In the genomic region with DNA sequence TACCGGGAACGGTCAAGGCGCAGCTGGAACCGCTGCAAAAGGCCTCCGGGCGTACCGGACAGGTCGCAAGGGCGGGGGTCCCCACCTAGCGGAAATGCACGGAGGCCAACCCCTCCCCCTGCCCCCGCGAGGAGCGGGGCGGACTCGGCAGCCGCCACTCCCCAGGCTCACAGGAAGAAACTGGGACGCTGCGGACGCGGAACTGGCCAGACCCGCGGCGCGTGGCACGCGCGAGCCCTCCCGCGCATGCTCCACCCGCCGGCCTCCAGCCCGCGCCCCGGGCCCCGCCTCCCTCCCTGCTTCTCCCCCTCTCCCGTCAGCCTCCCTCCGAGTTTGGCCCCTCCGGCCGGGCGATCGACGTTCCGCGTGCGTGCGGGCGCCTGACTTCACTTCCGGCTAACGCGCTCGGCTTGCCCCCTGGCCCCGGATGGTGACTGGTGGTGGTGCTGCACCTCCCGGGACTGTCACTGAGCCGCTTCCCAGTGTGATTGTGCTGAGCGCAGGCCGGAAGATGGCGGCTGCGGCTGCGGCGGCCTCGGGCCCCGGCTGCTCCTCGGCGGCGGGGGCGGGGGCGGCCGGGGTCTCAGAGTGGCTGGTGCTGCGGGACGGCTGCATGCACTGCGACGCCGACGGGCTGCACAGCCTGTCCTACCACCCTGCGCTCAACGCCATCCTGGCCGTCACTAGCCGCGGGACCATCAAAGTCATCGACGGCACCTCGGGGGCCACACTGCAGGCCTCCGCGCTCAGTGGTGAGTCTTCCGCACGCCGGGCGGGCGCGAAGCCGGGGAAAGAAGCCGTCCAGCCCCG, we compare ENCODE assay signal across 1 cellular context.
TF ChIP-seq lines count a peak whose summit lies in the region.

A gene with protein sequence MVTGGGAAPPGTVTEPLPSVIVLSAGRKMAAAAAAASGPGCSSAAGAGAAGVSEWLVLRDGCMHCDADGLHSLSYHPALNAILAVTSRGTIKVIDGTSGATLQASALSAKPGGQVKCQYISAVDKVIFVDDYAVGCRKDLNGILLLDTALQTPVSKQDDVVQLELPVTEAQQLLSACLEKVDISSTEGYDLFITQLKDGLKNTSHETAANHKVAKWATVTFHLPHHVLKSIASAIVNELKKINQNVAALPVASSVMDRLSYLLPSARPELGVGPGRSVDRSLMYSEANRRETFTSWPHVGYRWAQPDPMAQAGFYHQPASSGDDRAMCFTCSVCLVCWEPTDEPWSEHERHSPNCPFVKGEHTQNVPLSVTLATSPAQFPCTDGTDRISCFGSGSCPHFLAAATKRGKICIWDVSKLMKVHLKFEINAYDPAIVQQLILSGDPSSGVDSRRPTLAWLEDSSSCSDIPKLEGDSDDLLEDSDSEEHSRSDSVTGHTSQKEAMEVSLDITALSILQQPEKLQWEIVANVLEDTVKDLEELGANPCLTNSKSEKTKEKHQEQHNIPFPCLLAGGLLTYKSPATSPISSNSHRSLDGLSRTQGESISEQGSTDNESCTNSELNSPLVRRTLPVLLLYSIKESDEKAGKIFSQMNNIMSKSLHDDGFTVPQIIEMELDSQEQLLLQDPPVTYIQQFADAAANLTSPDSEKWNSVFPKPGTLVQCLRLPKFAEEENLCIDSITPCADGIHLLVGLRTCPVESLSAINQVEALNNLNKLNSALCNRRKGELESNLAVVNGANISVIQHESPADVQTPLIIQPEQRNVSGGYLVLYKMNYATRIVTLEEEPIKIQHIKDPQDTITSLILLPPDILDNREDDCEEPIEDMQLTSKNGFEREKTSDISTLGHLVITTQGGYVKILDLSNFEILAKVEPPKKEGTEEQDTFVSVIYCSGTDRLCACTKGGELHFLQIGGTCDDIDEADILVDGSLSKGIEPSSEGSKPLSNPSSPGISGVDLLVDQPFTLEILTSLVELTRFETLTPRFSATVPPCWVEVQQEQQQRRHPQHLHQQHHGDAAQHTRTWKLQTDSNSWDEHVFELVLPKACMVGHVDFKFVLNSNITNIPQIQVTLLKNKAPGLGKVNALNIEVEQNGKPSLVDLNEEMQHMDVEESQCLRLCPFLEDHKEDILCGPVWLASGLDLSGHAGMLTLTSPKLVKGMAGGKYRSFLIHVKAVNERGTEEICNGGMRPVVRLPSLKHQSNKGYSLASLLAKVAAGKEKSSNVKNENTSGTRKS (N-terminal part only) (plus strand): TSS at position 289 of the 810 bp plus-strand sequence. CDS start 139 bp downstream, at position 428.

TF ChIP-seq in GM12878, 131 proteins besides CTCF, POLR2A, EP300 and RAD21 (continued from another document and continues in another):
- TF ChIP-seq, protein P1, sequence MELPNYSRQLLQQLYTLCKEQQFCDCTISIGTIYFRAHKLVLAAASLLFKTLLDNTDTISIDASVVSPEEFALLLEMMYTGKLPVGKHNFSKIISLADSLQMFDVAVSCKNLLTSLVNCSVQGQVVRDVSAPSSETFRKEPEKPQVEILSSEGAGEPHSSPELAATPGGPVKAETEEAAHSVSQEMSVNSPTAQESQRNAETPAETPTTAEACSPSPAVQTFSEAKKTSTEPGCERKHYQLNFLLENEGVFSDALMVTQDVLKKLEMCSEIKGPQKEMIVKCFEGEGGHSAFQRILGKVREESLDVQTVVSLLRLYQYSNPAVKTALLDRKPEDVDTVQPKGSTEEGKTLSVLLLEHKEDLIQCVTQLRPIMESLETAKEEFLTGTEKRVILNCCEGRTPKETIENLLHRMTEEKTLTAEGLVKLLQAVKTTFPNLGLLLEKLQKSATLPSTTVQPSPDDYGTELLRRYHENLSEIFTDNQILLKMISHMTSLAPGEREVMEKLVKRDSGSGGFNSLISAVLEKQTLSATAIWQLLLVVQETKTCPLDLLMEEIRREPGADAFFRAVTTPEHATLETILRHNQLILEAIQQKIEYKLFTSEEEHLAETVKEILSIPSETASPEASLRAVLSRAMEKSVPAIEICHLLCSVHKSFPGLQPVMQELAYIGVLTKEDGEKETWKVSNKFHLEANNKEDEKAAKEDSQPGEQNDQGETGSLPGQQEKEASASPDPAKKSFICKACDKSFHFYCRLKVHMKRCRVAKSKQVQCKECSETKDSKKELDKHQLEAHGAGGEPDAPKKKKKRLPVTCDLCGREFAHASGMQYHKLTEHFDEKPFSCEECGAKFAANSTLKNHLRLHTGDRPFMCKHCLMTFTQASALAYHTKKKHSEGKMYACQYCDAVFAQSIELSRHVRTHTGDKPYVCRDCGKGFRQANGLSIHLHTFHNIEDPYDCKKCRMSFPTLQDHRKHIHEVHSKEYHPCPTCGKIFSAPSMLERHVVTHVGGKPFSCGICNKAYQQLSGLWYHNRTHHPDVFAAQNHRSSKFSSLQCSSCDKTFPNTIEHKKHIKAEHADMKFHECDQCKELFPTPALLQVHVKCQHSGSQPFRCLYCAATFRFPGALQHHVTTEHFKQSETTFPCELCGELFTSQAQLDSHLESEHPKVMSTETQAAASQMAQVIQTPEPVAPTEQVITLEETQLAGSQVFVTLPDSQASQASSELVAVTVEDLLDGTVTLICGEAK (IDR thresholded peaks at IDR 0.05; ENCODE audit: borderline replicate concordance) = peak; percentile 86; the same call in 1 of the 2 replicates
- TF ChIP-seq HDAC2 (IDR thresholded peaks at IDR 0.05) = 0 out of 2 replicates have a peak, but pooled peaks have one; percentile 28
- peak in 1 of 2 experiments; percentile 68; a peak in 1 of 4 replicates for TF ChIP-seq SRF (IDR thresholded peaks at IDR 0.05; ENCODE audit: low read depth in 2 of 2, low read length in 2 of 2)
- no peak for TF ChIP-seq BRCA1 (IDR thresholded peaks at IDR 0.05; ENCODE audit: low read depth, low read length)
- no peak for TF ChIP-seq NFYA (IDR thresholded peaks at IDR 0.05; ENCODE audit: borderline replicate concordance, low read depth, low read length)
- peak; percentile 86 for TF ChIP-seq MXI1 (IDR thresholded peaks at IDR 0.05; ENCODE audit: low read depth, low read length)
- TF ChIP-seq, protein P2, sequence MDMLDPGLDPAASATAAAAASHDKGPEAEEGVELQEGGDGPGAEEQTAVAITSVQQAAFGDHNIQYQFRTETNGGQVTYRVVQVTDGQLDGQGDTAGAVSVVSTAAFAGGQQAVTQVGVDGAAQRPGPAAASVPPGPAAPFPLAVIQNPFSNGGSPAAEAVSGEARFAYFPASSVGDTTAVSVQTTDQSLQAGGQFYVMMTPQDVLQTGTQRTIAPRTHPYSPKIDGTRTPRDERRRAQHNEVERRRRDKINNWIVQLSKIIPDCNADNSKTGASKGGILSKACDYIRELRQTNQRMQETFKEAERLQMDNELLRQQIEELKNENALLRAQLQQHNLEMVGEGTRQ (IDR thresholded peaks at IDR 0.05; ENCODE audit: borderline replicate concordance, low read depth, low read length) = no peak; the same call in 1 of the 2 replicates
- no peak for TF ChIP-seq FOXK2 (IDR thresholded peaks at IDR 0.05)
- no peak for TF ChIP-seq SMC3 (IDR thresholded peaks at IDR 0.05; ENCODE audit: borderline replicate concordance, low read length)
- peak; percentile 71; the same call in 1 of the 2 replicates for TF ChIP-seq CHD2 (IDR thresholded peaks at IDR 0.05; ENCODE audit: borderline replicate concordance, low read depth, low read length)
- TF ChIP-seq, protein P3, sequence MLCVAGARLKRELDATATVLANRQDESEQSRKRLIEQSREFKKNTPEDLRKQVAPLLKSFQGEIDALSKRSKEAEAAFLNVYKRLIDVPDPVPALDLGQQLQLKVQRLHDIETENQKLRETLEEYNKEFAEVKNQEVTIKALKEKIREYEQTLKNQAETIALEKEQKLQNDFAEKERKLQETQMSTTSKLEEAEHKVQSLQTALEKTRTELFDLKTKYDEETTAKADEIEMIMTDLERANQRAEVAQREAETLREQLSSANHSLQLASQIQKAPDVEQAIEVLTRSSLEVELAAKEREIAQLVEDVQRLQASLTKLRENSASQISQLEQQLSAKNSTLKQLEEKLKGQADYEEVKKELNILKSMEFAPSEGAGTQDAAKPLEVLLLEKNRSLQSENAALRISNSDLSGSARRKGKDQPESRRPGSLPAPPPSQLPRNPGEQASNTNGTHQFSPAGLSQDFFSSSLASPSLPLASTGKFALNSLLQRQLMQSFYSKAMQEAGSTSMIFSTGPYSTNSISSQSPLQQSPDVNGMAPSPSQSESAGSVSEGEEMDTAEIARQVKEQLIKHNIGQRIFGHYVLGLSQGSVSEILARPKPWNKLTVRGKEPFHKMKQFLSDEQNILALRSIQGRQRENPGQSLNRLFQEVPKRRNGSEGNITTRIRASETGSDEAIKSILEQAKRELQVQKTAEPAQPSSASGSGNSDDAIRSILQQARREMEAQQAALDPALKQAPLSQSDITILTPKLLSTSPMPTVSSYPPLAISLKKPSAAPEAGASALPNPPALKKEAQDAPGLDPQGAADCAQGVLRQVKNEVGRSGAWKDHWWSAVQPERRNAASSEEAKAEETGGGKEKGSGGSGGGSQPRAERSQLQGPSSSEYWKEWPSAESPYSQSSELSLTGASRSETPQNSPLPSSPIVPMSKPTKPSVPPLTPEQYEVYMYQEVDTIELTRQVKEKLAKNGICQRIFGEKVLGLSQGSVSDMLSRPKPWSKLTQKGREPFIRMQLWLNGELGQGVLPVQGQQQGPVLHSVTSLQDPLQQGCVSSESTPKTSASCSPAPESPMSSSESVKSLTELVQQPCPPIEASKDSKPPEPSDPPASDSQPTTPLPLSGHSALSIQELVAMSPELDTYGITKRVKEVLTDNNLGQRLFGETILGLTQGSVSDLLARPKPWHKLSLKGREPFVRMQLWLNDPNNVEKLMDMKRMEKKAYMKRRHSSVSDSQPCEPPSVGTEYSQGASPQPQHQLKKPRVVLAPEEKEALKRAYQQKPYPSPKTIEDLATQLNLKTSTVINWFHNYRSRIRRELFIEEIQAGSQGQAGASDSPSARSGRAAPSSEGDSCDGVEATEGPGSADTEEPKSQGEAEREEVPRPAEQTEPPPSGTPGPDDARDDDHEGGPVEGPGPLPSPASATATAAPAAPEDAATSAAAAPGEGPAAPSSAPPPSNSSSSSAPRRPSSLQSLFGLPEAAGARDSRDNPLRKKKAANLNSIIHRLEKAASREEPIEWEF (IDR thresholded peaks at IDR 0.05; ENCODE audit: insufficient replicate concordance, low read depth, low read length) = no peak
- TF ChIP-seq, protein P4, sequence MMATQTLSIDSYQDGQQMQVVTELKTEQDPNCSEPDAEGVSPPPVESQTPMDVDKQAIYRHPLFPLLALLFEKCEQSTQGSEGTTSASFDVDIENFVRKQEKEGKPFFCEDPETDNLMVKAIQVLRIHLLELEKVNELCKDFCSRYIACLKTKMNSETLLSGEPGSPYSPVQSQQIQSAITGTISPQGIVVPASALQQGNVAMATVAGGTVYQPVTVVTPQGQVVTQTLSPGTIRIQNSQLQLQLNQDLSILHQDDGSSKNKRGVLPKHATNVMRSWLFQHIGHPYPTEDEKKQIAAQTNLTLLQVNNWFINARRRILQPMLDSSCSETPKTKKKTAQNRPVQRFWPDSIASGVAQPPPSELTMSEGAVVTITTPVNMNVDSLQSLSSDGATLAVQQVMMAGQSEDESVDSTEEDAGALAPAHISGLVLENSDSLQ (IDR thresholded peaks at IDR 0.05) = peak; percentile 57
- TF ChIP-seq, protein P5, sequence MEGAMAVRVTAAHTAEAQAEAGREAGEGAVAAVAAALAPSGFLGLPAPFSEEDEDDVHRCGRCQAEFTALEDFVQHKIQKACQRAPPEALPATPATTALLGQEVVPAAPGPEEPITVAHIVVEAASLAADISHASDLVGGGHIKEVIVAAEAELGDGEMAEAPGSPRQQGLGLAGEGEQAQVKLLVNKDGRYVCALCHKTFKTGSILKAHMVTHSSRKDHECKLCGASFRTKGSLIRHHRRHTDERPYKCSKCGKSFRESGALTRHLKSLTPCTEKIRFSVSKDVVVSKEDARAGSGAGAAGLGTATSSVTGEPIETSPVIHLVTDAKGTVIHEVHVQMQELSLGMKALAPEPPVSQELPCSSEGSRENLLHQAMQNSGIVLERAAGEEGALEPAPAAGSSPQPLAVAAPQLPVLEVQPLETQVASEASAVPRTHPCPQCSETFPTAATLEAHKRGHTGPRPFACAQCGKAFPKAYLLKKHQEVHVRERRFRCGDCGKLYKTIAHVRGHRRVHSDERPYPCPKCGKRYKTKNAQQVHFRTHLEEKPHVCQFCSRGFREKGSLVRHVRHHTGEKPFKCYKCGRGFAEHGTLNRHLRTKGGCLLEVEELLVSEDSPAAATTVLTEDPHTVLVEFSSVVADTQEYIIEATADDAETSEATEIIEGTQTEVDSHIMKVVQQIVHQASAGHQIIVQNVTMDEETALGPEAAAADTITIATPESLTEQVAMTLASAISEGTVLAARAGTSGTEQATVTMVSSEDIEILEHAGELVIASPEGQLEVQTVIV (IDR thresholded peaks at IDR 0.05; ENCODE audit: borderline replicate concordance, partially characterized antibody) = peak; percentile 11
- peak; percentile 84 for TF ChIP-seq SMAD5 (IDR thresholded peaks at IDR 0.05; ENCODE audit: low read depth)
- peak; percentile 55; a peak in 2 of 3 replicates for TF ChIP-seq EGR1 (IDR thresholded peaks at IDR 0.05; ENCODE audit: borderline replicate concordance in 1 of 2, low read depth in 2 of 2, low read length in 2 of 2)
- 0 out of 2 replicates have a peak, but pooled peaks have one; percentile 12 for TF ChIP-seq TARDBP (IDR thresholded peaks at IDR 0.05; ENCODE audit: borderline replicate concordance)
- TF ChIP-seq FOXM1 (IDR thresholded peaks at IDR 0.05; ENCODE audit: low read depth, low read length) = no peak; the same call in 1 of the 2 replicates
- no peak for TF ChIP-seq ZNF274 (IDR thresholded peaks at IDR 0.05; ENCODE audit: insufficient read depth, insufficient read length)
- peak; percentile 95 for TF ChIP-seq POLR2AphosphoS5 (IDR thresholded peaks at IDR 0.05; ENCODE audit: low read length)
- 0 out of 4 replicates have a peak, but pooled peaks of 1 of the 2 experiments have one; percentile 17 for TF ChIP-seq ETV6 (conservative IDR thresholded peaks at IDR 0.05 in 1 of 2, IDR thresholded peaks at IDR 0.05 in 1 of 2; ENCODE audit: borderline replicate concordance in 1 of 2, low read depth in 1 of 2)
- TF ChIP-seq CHD4 (IDR thresholded peaks at IDR 0.05) = no peak
- TF ChIP-seq PAX5 (IDR thresholded peaks at IDR 0.05; ENCODE audit: borderline replicate concordance, low read depth, low read length) = peak; percentile 57; the same call in 1 of the 2 replicates
- TF ChIP-seq, protein P6, sequence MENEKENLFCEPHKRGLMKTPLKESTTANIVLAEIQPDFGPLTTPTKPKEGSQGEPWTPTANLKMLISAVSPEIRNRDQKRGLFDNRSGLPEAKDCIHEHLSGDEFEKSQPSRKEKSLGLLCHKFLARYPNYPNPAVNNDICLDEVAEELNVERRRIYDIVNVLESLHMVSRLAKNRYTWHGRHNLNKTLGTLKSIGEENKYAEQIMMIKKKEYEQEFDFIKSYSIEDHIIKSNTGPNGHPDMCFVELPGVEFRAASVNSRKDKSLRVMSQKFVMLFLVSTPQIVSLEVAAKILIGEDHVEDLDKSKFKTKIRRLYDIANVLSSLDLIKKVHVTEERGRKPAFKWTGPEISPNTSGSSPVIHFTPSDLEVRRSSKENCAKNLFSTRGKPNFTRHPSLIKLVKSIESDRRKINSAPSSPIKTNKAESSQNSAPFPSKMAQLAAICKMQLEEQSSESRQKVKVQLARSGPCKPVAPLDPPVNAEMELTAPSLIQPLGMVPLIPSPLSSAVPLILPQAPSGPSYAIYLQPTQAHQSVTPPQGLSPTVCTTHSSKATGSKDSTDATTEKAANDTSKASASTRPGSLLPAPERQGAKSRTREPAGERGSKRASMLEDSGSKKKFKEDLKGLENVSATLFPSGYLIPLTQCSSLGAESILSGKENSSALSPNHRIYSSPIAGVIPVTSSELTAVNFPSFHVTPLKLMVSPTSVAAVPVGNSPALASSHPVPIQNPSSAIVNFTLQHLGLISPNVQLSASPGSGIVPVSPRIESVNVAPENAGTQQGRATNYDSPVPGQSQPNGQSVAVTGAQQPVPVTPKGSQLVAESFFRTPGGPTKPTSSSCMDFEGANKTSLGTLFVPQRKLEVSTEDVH (IDR thresholded peaks at IDR 0.05; ENCODE audit: low read depth, partially characterized antibody) = no peak
- TF ChIP-seq BCL11A (IDR thresholded peaks at IDR 0.05; ENCODE audit: low read depth, low read length) = no peak
- TF ChIP-seq ESRRA (IDR thresholded peaks at IDR 0.05; ENCODE audit: low read length) = peak; percentile 64; the same call in 1 of the 2 replicates
